Comparison of ENCODE assay signal across 8 cellular contexts in the genomic region with DNA sequence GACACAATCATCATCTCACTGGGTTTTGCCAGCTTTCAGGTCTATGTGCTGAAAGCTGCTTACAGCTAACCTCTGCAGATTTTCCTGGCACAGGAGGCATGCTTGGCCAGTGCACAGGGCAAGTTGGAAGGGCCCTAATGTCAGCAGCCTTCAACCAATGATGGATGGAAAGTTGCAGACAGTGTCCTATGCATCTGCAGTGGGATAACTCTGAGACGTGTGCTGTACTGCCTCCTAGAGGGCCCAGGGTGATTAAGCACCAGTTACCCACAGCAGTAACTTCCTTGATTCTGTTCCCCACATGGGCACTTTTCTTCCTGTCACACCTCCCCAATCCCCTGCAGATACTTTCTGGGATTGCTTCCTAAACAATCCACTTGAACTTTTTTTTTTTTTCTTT.
DNase-seq lines count a peak whose midpoint lies in the region; ATAC-seq and TF ChIP-seq lines count a peak whose summit lies in the region.

No MANE protein-coding gene starts in this region.

- H3K4me3 ChIP-seq in fibroblast of pulmonary artery (replicated peaks; ENCODE audit: low read depth, low read length) = no peak overlapping the region

- ATAC-seq in GM21576 (IDR thresholded peaks at IDR 0.05; ENCODE audit: unreplicated experiment) (peak; percentile 77), HG03095 (IDR thresholded peaks at IDR 0.05; ENCODE audit: unreplicated experiment) (no peak), GM19452 (IDR thresholded peaks at IDR 0.05; ENCODE audit: unreplicated experiment) (no peak)

- TF ChIP-seq CTCF in fibroblast of pulmonary artery (IDR thresholded peaks at IDR 0.05; ENCODE audit: low read length, missing control alignments) = peak; percentile 52

- peak; percentile 23 for DNase-seq in ELR (ENCODE audit: low read depth)
- DNase-seq in OCI-M1 (lab: John Stamatoyannopoulos, UW) = peak; percentile 58
- DNase-seq in fibroblast of pulmonary artery (ENCODE audit: low read depth) = peak; percentile 30
- no peak for DNase-seq in RKO (ENCODE audit: low spot score)
- DNase-seq in NCI-H446 treated with DMSO at 0.1 percent for 48 hours (lab: John Stamatoyannopoulos, UW) = no peak

Comparison
In these comparisons a context has a peak if more than half of its experiments do, and no peak if none do; other contexts are left out.
1. DNase-seq: peak in ELR (single experiment), OCI-M1 (single experiment) and fibroblast of pulmonary artery (single experiment); none in RKO (single experiment) and NCI-H446 treated with DMSO at 0.1 percent for 48 hours (single experiment).